In the genomic region with DNA sequence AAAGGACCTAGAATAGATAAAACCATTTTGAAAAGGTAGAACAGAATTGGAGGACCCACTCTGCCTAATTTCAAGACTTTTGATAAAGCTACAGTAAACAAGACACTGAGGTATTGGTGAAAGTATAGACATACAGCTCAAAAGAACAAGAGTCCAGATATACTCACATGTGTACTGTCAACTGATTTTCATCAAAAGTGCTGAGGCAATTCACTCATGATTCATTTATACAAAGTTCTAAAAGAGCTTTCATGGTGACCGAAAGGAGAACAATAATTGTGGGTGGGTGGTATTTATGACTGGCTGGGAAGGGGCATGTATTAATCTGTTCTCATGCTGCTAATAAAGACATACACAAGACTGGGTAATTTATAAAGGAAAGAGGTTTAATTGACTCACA, we compare ENCODE assay signal across 28 cellular contexts. TPM values are rescaled to one million over a fixed set of nuclear protein-coding genes. Genes with fewer than 3 reads are reported as not detected.
DNase-seq lines count a peak whose midpoint lies in the region; ATAC-seq and TF ChIP-seq lines count a peak whose summit lies in the region.
"Had no signal": no experiment of that assay in that cellular context is flagged by ENCODE, and none has a peak within 500 bp of the region (broad histone marks: within the 10 kb centered on the region; RNA-seq: fewer than 3 reads in every experiment).

No MANE protein-coding gene starts in this region.

- H3K27ac ChIP-seq in A673 (ENCODE audit: low read depth, low read length, poor library complexity, severe bottlenecking): no peak overlapping the region
- H3K27ac ChIP-seq: BLaER1, brain microvascular endothelial cell, dorsolateral prefrontal cortex, Peyer's patch, SJCRH30, vagina, WERI-Rb-1 had no signal

- CTCF ChIA-PET in A673 (lab: Charles Lee): no interaction called here

- no TSS peak for BruUV-seq in A673 (replicated peaks; lab: Mats Ljungman, UMichigan)

- H3K36me3 ChIP-seq in A673 (ENCODE audit: insufficient read depth, low read length, poor library complexity, severe bottlenecking): no peaks in the 10 kb centered on the region
- H3K36me3 ChIP-seq: BLaER1, brain microvascular endothelial cell, Peyer's patch, vagina had no signal

- TF ChIP-seq CTCF in nephron progenitor cell (IDR thresholded peaks at IDR 0.05) (no peak), A673 (conservative IDR thresholded peaks at IDR 0.05; ENCODE audit: low read depth, low read length) (no peak)

- no peak overlapping the region for H3K27ac Mint-ChIP-seq in stimulated activated naive CD8-positive, alpha-beta T cell treated with anti-CD3 and anti-CD28 coated beads, Interleukin-15, amount 100 ng/mL, for 72 hours
- no peak overlapping the region for H3K27ac Mint-ChIP-seq in activated T-helper 17 cell treated with anti-CD3 and anti-CD28 coated beads, Interleukin-2, amount 50 U/mL, for 72 hours
- H3K27ac Mint-ChIP-seq in nephron progenitor cell (peak overlapping the region; percentile 22), immature natural killer cell (no peak overlapping the region)
- H3K27ac Mint-ChIP-seq: GM23338; IgD-negative memory B cell; natural killer cell treated with Interleukin-12 subunit alpha and Interleukin-12 subunit beta and Interleukin-15 and Interleukin-18, amount 100 ng/mL, for 72 hours had no signal

- intact Hi-C loops in A673 (cut with micrococcal nuclease; ENCODE audit: unreplicated experiment): no loop called here

- H3K4me1 Mint-ChIP-seq in stimulated activated naive CD8-positive, alpha-beta T cell treated with anti-CD3 and anti-CD28 coated beads, Interleukin-15, amount 100 ng/mL, for 72 hours: peaks cover 69% of the 10 kb centered on the region
- H3K4me1 Mint-ChIP-seq in activated T-helper 17 cell treated with anti-CD3 and anti-CD28 coated beads, Interleukin-2, amount 50 U/mL, for 72 hours: peaks cover 33% of the 10 kb centered on the region
- H3K4me1 Mint-ChIP-seq in nephron progenitor cell (peaks cover 59% of the 10 kb centered on the region), immature natural killer cell (peaks cover 11 to 28% of the 10 kb centered on the region in 2 donors)

- no peaks in the 10 kb centered on the region for H3K27me3 ChIP-seq in A673 (replicated peaks; ENCODE audit: insufficient read depth, low read depth, low read length, poor library complexity)
- H3K27me3 ChIP-seq: BLaER1, brain microvascular endothelial cell, dorsolateral prefrontal cortex, Peyer's patch, SJCRH30, vagina had no signal

- no peaks in the 10 kb centered on the region for H3K27me3 Mint-ChIP-seq in stimulated activated naive CD8-positive, alpha-beta T cell treated with anti-CD3 and anti-CD28 coated beads, Interleukin-15, amount 100 ng/mL, for 72 hours
- no peaks in the 10 kb centered on the region for H3K27me3 Mint-ChIP-seq in activated T-helper 17 cell treated with anti-CD3 and anti-CD28 coated beads, Interleukin-2, amount 50 U/mL, for 72 hours
- H3K27me3 Mint-ChIP-seq in nephron progenitor cell (ENCODE audit: low read depth, poor library complexity) (no peaks in the 10 kb centered on the region), immature natural killer cell (ENCODE audit: low read depth in 3 of 3) (no peaks in the 10 kb centered on the region)
- H3K27me3 Mint-ChIP-seq: IgD-negative memory B cell; natural killer cell treated with Interleukin-12 subunit alpha and Interleukin-12 subunit beta and Interleukin-15 and Interleukin-18, amount 100 ng/mL, for 72 hours had no signal

- H3K36me3 Mint-ChIP-seq in activated T-helper 17 cell treated with anti-CD3 and anti-CD28 coated beads, Interleukin-2, amount 50 U/mL, for 72 hours (ENCODE audit: low read depth): no peaks in the 10 kb centered on the region
- H3K36me3 Mint-ChIP-seq in nephron progenitor cell (ENCODE audit: low read depth) (peaks cover 9% of the 10 kb centered on the region), immature natural killer cell (no peaks in the 10 kb centered on the region)
- H3K36me3 Mint-ChIP-seq: natural killer cell treated with Interleukin-12 subunit alpha and Interleukin-12 subunit beta and Interleukin-15 and Interleukin-18, amount 100 ng/mL, for 72 hours had no signal

- peak; percentile 71 for ATAC-seq in stimulated activated naive CD8-positive, alpha-beta T cell treated with anti-CD3 and anti-CD28 coated beads, Interleukin-15, amount 100 ng/mL, for 72 hours
- ATAC-seq in stimulated activated naive CD8-positive, alpha-beta T cell treated with anti-CD3 and anti-CD28 coated beads, Interleukin-15, Interleukin-2, amounts not matched to agents 100 U/mL and 50 U/mL, for 24 hours: no peak
- peak; percentile 62 for ATAC-seq in activated T-helper 17 cell treated with anti-CD3 and anti-CD28 coated beads, Interleukin-2, amount 50 U/mL, for 72 hours (replicated peaks)
- ATAC-seq: GM23338; mucosa of descending colon; natural killer cell treated with Interleukin-12 subunit alpha and Interleukin-12 subunit beta and Interleukin-15 and Interleukin-18, amount 100 ng/mL, for 72 hours had no signal

- no peak overlapping the region for H3K4me3 ChIP-seq in A673 (ENCODE audit: low read depth, low read length, poor library complexity, severe bottlenecking)
- H3K4me3 ChIP-seq: BLaER1, dorsolateral prefrontal cortex, GM23338, lung, mucosa of descending colon, Peyer's patch, SJCRH30, vagina had no signal

- no peaks in the 10 kb centered on the region for H3K9me3 ChIP-seq in A673 (ENCODE audit: low read depth, low read length, poor library complexity, severe bottlenecking)
- H3K9me3 ChIP-seq: BLaER1, mucosa of descending colon, Peyer's patch, SJCRH30, vagina had no signal

- no peak for DNase-seq in stimulated activated naive CD8-positive, alpha-beta T cell treated with anti-CD3 and anti-CD28 coated beads, Interleukin-15, amount 100 ng/mL, for 72 hours
- DNase-seq in stimulated activated naive CD8-positive, alpha-beta T cell treated with anti-CD3 and anti-CD28 coated beads, Interleukin-15, Interleukin-2, amounts not matched to agents 100 U/mL and 50 U/mL, for 24 hours: no peak
- DNase-seq in nephron progenitor cell (no peak), A673 (ENCODE audit: low spot score) (no peak), immature natural killer cell (no peak), T-helper 2 cell (no peak)
- DNase-seq: activated CD4-positive, alpha-beta T cell treated with anti-CD3 and anti-CD28 coated beads, Interleukin-2, amount 50 U/mL, for 1 hour; activated naive CD4-positive, alpha-beta T cell treated with anti-CD3 and anti-CD28 coated beads, Interleukin-2, amount 50 U/mL, for 16 hours; amniotic stem cell; brain microvascular endothelial cell; DMS53; dorsolateral prefrontal cortex; hippocampal formation; mucosa of descending colon; NCI-H1048; NCI-H1694; NCI-H774; Peyer's patch; SJCRH30; stimulated activated naive CD4-positive, alpha-beta T cell treated with Interleukin-2 at 50 U/mL for 16 hours; WERI-Rb-1 had no signal

- peaks cover 71% of the 10 kb centered on the region for H3K4me1 ChIP-seq in A673 (ENCODE audit: insufficient read depth, low read length, poor library complexity, severe bottlenecking)

- H3K4me3 Mint-ChIP-seq in stimulated activated naive CD8-positive, alpha-beta T cell treated with anti-CD3 and anti-CD28 coated beads, Interleukin-15, amount 100 ng/mL, for 72 hours: no peak overlapping the region
- H3K4me3 Mint-ChIP-seq in activated T-helper 17 cell treated with anti-CD3 and anti-CD28 coated beads, Interleukin-2, amount 50 U/mL, for 72 hours: no peak overlapping the region
- no peak overlapping the region for H3K4me3 Mint-ChIP-seq in nephron progenitor cell
- H3K4me3 Mint-ChIP-seq in immature natural killer cell: no peak overlapping the region
- H3K4me3 Mint-ChIP-seq: GM23338; IgD-negative memory B cell; natural killer cell treated with Interleukin-12 subunit alpha and Interleukin-12 subunit beta and Interleukin-15 and Interleukin-18, amount 100 ng/mL, for 72 hours had no signal

- POLR2A ChIA-PET in A673 (lab: Charles Lee; ENCODE audit: low non-redundant PET): interaction anchor here (0.5 kb wide), 1 partner anchor 1102 kb away, joined by 3 read pairs; no protein-coding TSS in a partner anchor

- no peaks in the 10 kb centered on the region for H3K9me3 Mint-ChIP-seq in stimulated activated naive CD8-positive, alpha-beta T cell treated with anti-CD3 and anti-CD28 coated beads, Interleukin-15, amount 100 ng/mL, for 72 hours
- no peaks in the 10 kb centered on the region for H3K9me3 Mint-ChIP-seq in activated T-helper 17 cell treated with anti-CD3 and anti-CD28 coated beads, Interleukin-2, amount 50 U/mL, for 72 hours
- H3K9me3 Mint-ChIP-seq in nephron progenitor cell (no peaks in the 10 kb centered on the region), immature natural killer cell (no peaks in the 10 kb centered on the region)
- H3K9me3 Mint-ChIP-seq: GM23338; IgD-negative memory B cell; natural killer cell treated with Interleukin-12 subunit alpha and Interleukin-12 subunit beta and Interleukin-15 and Interleukin-18, amount 100 ng/mL, for 72 hours had no signal

RNA-seq across cellular contexts. Expression of a gene that starts 7.3 kb away (rescaled TPM):
- total RNA-seq in activated T-helper 17 cell treated with anti-CD3 and anti-CD28 coated beads, Interleukin-2, amount 50 U/mL, for 72 hours: 10 to 100 TPM in 1 of 2 donors, 1 to 10 TPM in 1; 8.9 to 11.3 TPM
- total RNA-seq in A673 (2021): 29.0 and 35.5 TPM in 2 replicates
- 1 to 10 TPM; 1.5 to 3.9 (median 2.8) TPM for polyA plus RNA-seq in immature natural killer cell
